19 cellular contexts compared by ENCODE assay signal in the genomic region with DNA sequence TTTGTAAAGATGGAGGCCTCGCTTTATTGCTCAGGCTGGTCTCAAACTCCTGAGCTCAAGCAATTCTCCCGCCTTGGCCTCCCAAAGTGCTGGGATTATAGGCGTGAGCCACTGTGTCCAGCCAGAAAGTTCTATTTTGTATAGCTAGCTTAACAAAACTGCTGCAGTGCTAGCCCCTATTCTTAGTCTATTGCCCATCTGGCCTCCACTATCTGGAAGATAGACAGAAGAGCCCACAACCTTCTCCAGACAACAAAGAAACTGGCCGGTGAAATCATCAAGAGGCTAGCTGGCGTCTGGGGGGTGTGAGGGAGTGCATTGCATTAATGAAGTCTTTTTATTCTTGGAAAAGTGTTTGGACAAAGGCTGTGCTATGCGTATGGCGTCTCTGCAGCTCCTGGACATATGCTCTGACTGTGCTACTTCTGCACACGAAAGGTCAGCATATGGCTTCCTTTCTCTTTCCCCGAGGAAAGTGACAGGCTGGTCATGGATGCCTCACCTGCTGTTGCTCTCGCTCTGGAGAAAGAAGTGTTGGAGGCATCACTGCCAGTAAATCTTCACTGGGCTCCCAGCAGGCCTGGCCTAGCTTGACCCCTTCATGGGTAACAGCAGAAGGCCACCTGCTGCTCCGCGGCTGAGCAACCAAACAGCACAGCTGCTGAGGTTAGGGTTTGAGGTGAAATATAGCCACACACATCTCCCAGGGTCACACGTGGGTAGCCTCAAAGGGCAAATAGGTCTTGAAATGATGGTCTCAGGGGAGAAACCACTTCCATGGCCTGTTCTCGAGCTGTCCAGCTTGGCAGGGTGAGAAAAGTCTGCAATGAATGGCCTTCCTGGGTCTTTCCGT.
A peak's percentile ranks its signal among the peaks of the same experiment; 100 is the strongest.
DNase-seq lines count a peak whose midpoint lies in the region; ATAC-seq and TF ChIP-seq lines count a peak whose summit lies in the region.
"Had no signal": no experiment of that assay in that cellular context is flagged by ENCODE, and none has a peak within 500 bp of the region (broad histone marks: within the 10 kb centered on the region; RNA-seq: fewer than 3 reads in every experiment).

No MANE protein-coding gene starts in this region.

- H3K36me3 ChIP-seq in skeletal muscle tissue (ENCODE audit: control insufficient read depth in 3 of 3, insufficient read depth in 3 of 3, low read length in 3 of 3): no peaks in the 10 kb centered on the region
- no peaks in the 10 kb centered on the region for H3K36me3 ChIP-seq in MM.1S (replicated peaks; ENCODE audit: insufficient read depth, low read length)

- peak overlapping the region; percentile 66 for H3K27ac ChIP-seq in skeletal muscle tissue (ENCODE audit: low read depth, low read length)
- H3K27ac ChIP-seq in MM.1S (ENCODE audit: low read length): no peak overlapping the region
- H3K27ac ChIP-seq: 22Rv1 had no signal

- H3K79me2 ChIP-seq in MM.1S (ENCODE audit: low read length): no peaks in the 10 kb centered on the region

- no peaks in the 10 kb centered on the region for H3F3A ChIP-seq in MM.1S (ENCODE audit: insufficient read depth, low read length)

- no peak for TF ChIP-seq CTCF in brain (conservative IDR thresholded peaks at IDR 0.05)
- TF ChIP-seq CTCF in MM.1S (IDR thresholded peaks at IDR 0.05; ENCODE audit: low read length): no peak

- no peaks in the 10 kb centered on the region for H3K9me2 ChIP-seq in MM.1S (replicated peaks; ENCODE audit: insufficient read depth, low read length)

- ATAC-seq in HG03520 (IDR thresholded peaks at IDR 0.05; ENCODE audit: unreplicated experiment) (peak; percentile 51), HG03196 (IDR thresholded peaks at IDR 0.05; ENCODE audit: unreplicated experiment) (no peak)
- ATAC-seq: activated CD8-positive, alpha-beta T cell treated with anti-CD3 and anti-CD28 coated beads, Interleukin-2, amount 10 ng/mL, durations not matched to agents 7 days and 5 days; naive thymus-derived CD4-positive, alpha-beta T cell had no signal

- H3K9me3 Mint-ChIP-seq in brain: peaks cover 0 to 4% (median 0%) of the 10 kb centered on the region in 5 experiments
- H3K9me3 Mint-ChIP-seq: activated naive CD4-positive, alpha-beta T cell treated with anti-CD3 and anti-CD28 coated beads, Interleukin-2, amount 50 U/mL, for 24 hours; T-helper 1 cell treated with Interleukin-12 subunit alpha and Interleukin-12 subunit beta and Interleukin-4 antibody, amounts not matched to agents 30 μg/mL and 1 μg/mL, for 36 hours; type B pancreatic cell had no signal

- peaks cover 77% of the 10 kb centered on the region for H3K4me1 Mint-ChIP-seq in brain
- H3K4me1 Mint-ChIP-seq: activated naive CD4-positive, alpha-beta T cell treated with anti-CD3 and anti-CD28 coated beads, Interleukin-2, amount 50 U/mL, for 24 hours; naive thymus-derived CD4-positive, alpha-beta T cell had no signal

- H3K4me1 ChIP-seq in skeletal muscle tissue (ENCODE audit: control insufficient read depth in 3 of 3, insufficient read depth in 3 of 3, low read length in 3 of 3) (peaks cover 12 to 23% (median 14%) of the 10 kb centered on the region in 3 donors), MM.1S (ENCODE audit: low read length) (no peaks in the 10 kb centered on the region)
- H3K4me1 ChIP-seq: Caco-2 had no signal

- peak overlapping the region in 3 of 5 experiments; percentile 49 to 69 (median 59) for H3K27ac Mint-ChIP-seq in brain
- H3K27ac Mint-ChIP-seq: activated CD8-positive, alpha-beta T cell treated with anti-CD3 and anti-CD28 coated beads, Interleukin-2, amount 10 ng/mL, durations not matched to agents 7 days and 5 days; activated naive CD4-positive, alpha-beta T cell treated with anti-CD3 and anti-CD28 coated beads, Interleukin-2, amount 50 U/mL, for 24 hours; naive thymus-derived CD4-positive, alpha-beta T cell; T-helper 1 cell treated with Interleukin-12 subunit alpha and Interleukin-12 subunit beta and Interleukin-4 antibody, amounts not matched to agents 30 μg/mL and 1 μg/mL, for 36 hours; type B pancreatic cell had no signal

- H4K20me1 ChIP-seq in MM.1S (ENCODE audit: insufficient read depth, low read length): no peaks in the 10 kb centered on the region

- peak overlapping the region in 1 of 3 donors; percentile 25 for H3K4me3 ChIP-seq in skeletal muscle tissue (ENCODE audit: low read length in 3 of 3)
- no peak overlapping the region for H3K4me3 ChIP-seq in MM.1S (ENCODE audit: low read length)
- H3K4me3 ChIP-seq: skin epidermis had no signal

- H3K27me3 Mint-ChIP-seq in brain: peaks cover 5% of the 10 kb centered on the region
- H3K27me3 Mint-ChIP-seq: activated naive CD4-positive, alpha-beta T cell treated with anti-CD3 and anti-CD28 coated beads, Interleukin-2, amount 50 U/mL, for 24 hours; type B pancreatic cell had no signal

- no peak overlapping the region for H3K4me2 ChIP-seq in MM.1S (ENCODE audit: low read depth, low read length)

- H3K27me3 ChIP-seq in skeletal muscle tissue (ENCODE audit: control insufficient read depth in 3 of 3, insufficient read depth in 3 of 3, low read length in 3 of 3): no peaks in the 10 kb centered on the region
- no peaks in the 10 kb centered on the region for H3K27me3 ChIP-seq in MM.1S (replicated peaks; ENCODE audit: insufficient read depth, low read length)

- no peaks in the 10 kb centered on the region for H3K36me3 Mint-ChIP-seq in brain
- H3K36me3 Mint-ChIP-seq: activated naive CD4-positive, alpha-beta T cell treated with anti-CD3 and anti-CD28 coated beads, Interleukin-2, amount 50 U/mL, for 24 hours; naive thymus-derived CD4-positive, alpha-beta T cell; type B pancreatic cell had no signal

- peak overlapping the region in 1 of 5 experiments; percentile 17 for H3K4me3 Mint-ChIP-seq in brain
- H3K4me3 Mint-ChIP-seq: activated CD8-positive, alpha-beta T cell treated with anti-CD3 and anti-CD28 coated beads, Interleukin-2, amount 10 ng/mL, durations not matched to agents 7 days and 5 days; activated naive CD4-positive, alpha-beta T cell treated with anti-CD3 and anti-CD28 coated beads, Interleukin-2, amount 50 U/mL, for 24 hours; naive thymus-derived CD4-positive, alpha-beta T cell; T-helper 1 cell treated with Interleukin-12 subunit alpha and Interleukin-12 subunit beta and Interleukin-4 antibody, amounts not matched to agents 30 μg/mL and 1 μg/mL, for 36 hours; type B pancreatic cell had no signal

- H3K9me3 ChIP-seq in skeletal muscle tissue (ENCODE audit: control insufficient read depth in 3 of 3, low read length in 3 of 3) (no peaks in the 10 kb centered on the region), MM.1S (replicated peaks; ENCODE audit: insufficient read depth, low read length) (no peaks in the 10 kb centered on the region)
- H3K9me3 ChIP-seq: Caco-2 had no signal

- DNase-seq in NCI-H82 (lab: John Stamatoyannopoulos, UW): peak; percentile 2
- no peak for DNase-seq in NCI-H82 treated with DMSO at 0.1 percent for 48 hours (lab: John Stamatoyannopoulos, UW; ENCODE audit: unreplicated experiment)
- DNase-seq in MM.1S: no peak
- no peak for DNase-seq in AG08395 (ENCODE audit: low spot score)
- DNase-seq: activated CD8-positive, alpha-beta T cell treated with anti-CD3 and anti-CD28 coated beads, Interleukin-2, amount 10 ng/mL, durations not matched to agents 7 days and 5 days; Caco-2; dermis blood vessel endothelial cell; kidney glomerular epithelial cell; naive thymus-derived CD4-positive, alpha-beta T cell; NCI-H1105 had no signal

- peak overlapping the region in 2 of 3 donors; percentile 42 to 73 for H3K9ac ChIP-seq in skeletal muscle tissue (ENCODE audit: low read depth in 1 of 3, low read length in 3 of 3)
- no peak overlapping the region for H3K9ac ChIP-seq in MM.1S (ENCODE audit: low read length)

- H2AFZ ChIP-seq in MM.1S (ENCODE audit: low read length): no peak overlapping the region
